In the genomic region with DNA sequence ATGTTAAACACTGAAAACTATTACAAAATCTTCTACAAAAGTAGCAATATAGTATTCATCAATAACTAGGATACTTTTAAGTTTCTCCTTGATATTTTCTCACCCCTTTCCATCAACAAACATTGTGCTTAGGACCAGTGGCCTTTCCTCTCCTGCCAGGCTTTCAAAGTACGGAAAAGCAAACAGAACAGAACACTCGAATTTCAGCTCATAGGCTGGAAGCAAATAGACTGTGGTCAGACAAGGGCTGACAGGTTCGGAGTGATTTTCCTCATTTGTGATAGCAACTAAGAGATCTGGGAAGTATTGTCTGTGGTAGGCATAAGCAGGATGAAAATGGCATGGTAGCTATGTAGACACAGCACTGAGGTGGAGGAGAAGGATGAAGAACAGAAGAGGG, we compare ENCODE assay signal across 16 cellular contexts.
DNase-seq lines count a peak whose midpoint lies in the region; ATAC-seq and TF ChIP-seq lines count a peak whose summit lies in the region.
"Had no signal": no experiment of that assay in that cellular context is flagged by ENCODE, and none has a peak within 500 bp of the region (broad histone marks: within the 10 kb centered on the region; RNA-seq: fewer than 3 reads in every experiment).

No MANE protein-coding gene starts in this region.

- 0 out of 2 replicates have a peak, but pooled peaks cover 9% of the 10 kb centered on the region for H3K4me1 ChIP-seq in PC-9 (replicated peaks; ENCODE audit: insufficient read depth)
- H3K4me1 ChIP-seq in lower lobe of right lung = no peaks in the 10 kb centered on the region
- H3K4me1 ChIP-seq: gastrocnemius medialis, transverse colon had no signal

- H4K20me1 ChIP-seq in PC-9 (ENCODE audit: insufficient read depth) = no peaks in the 10 kb centered on the region

- H3F3A ChIP-seq in PC-9 (ENCODE audit: insufficient read depth, low read depth) = no peaks in the 10 kb centered on the region

- intact Hi-C loops in PC-9 (cut with micrococcal nuclease; ENCODE audit: unreplicated experiment) = no loop called here
- intact Hi-C loops in lower lobe of right lung (cut with DNase I) = no loop called here

- no peak overlapping the region for H2AFZ ChIP-seq in PC-9

- no peaks in the 10 kb centered on the region for H3K79me2 ChIP-seq in PC-9 (ENCODE audit: low read depth)

- peak overlapping the region; percentile 63 for H3K27ac ChIP-seq in PC-9
- H3K27ac ChIP-seq in lower lobe of right lung = no peak overlapping the region
- H3K27ac ChIP-seq: gastrocnemius medialis, neutrophil, transverse colon had no signal

- ATAC-seq in lower lobe of right lung = peak; percentile 47 to 86
- ATAC-seq in omental fat pad (ENCODE audit: low FRiP score) = no peak
- no peak for ATAC-seq in GM19324 (IDR thresholded peaks at IDR 0.05; ENCODE audit: low FRiP score, unreplicated experiment)
- ATAC-seq: gastrocnemius medialis had no signal

- H3K4me3 ChIP-seq in PC-9 (no peak overlapping the region), lower lobe of right lung (no peak overlapping the region)
- H3K4me3 ChIP-seq: gastrocnemius medialis, transverse colon had no signal

- DNase-seq in COLO668 (lab: John Stamatoyannopoulos, UW; ENCODE audit: unreplicated experiment) = peak; percentile 42
- DNase-seq in HuH-7 (ENCODE audit: low spot score) = peak; percentile 1
- no peak for DNase-seq in PC-9
- DNase-seq in lower lobe of right lung = no peak
- no peak for DNase-seq in omental fat pad (ENCODE audit: low spot score)
- DNase-seq in T-helper 2 cell = no peak
- no peak for DNase-seq in KBM-7
- DNase-seq: activated CD4-positive, alpha-beta T cell treated with anti-CD3 and anti-CD28 coated beads for 48 hours; activated T-cell treated with anti-CD3 and anti-CD28 coated beads for 4 hours; DND-41; gastrocnemius medialis; mesenchymal stem cell; stimulated activated CD4-positive, alpha-beta T cell treated with anti-CD3 and anti-CD28 coated beads, Interleukin-4, amount 100 ng/mL, for 4 hours; transverse colon had no signal

- POLR2A ChIA-PET in PC-9 (lab: Charles Lee; ENCODE audit: unreplicated experiment) = no interaction called here

- TF ChIP-seq CTCF in PC-9 (conservative IDR thresholded peaks at IDR 0.05) (no peak), lower lobe of right lung (IDR thresholded peaks at IDR 0.05) (no peak), omental fat pad (IDR thresholded peaks at IDR 0.05) (no peak)

- H3K4me2 ChIP-seq in PC-9 = no peak overlapping the region

- no TSS peak for BruUV-seq in PC-9 (replicated peaks; lab: Mats Ljungman, UMichigan)

- H3K36me3 ChIP-seq in PC-9 (ENCODE audit: low read depth) = no peaks in the 10 kb centered on the region
- H3K36me3 ChIP-seq in lower lobe of right lung = no peaks in the 10 kb centered on the region
- H3K36me3 ChIP-seq: gastrocnemius medialis, neutrophil, transverse colon had no signal

- H3K9me3 ChIP-seq in PC-9 (ENCODE audit: insufficient read depth, low read depth) (0 out of 2 replicates have a peak, but pooled peaks cover 4% of the 10 kb centered on the region), lower lobe of right lung (no peaks in the 10 kb centered on the region)
- H3K9me3 ChIP-seq: gastrocnemius medialis, neutrophil had no signal

- CTCF ChIA-PET in PC-9 (lab: Charles Lee) = no interaction called here

- H3K27me3 ChIP-seq in PC-9 (ENCODE audit: insufficient read depth, low read depth) (no peaks in the 10 kb centered on the region), lower lobe of right lung (ENCODE audit: low read depth) (no peaks in the 10 kb centered on the region)
- H3K27me3 ChIP-seq: gastrocnemius medialis, neutrophil, transverse colon had no signal

- no peaks in the 10 kb centered on the region for H3K9me2 ChIP-seq in PC-9 (ENCODE audit: insufficient read depth)

- in situ Hi-C loops in KBM-7 (cut with MboI; ENCODE audit: low pct_unique_long_range_greater_than_20kb, low sequenced_read_pairs) = no loop called here

Comparison
In these comparisons a context has a peak if more than half of its experiments do, and no peak if none do; other contexts are left out.
1. DNase-seq: peak in COLO668 (single experiment) and HuH-7 (single experiment); none in PC-9 (0 of 2), lower lobe of right lung (single experiment), omental fat pad (single experiment), T-helper 2 cell (0 of 5) and KBM-7 (single experiment).
2. ATAC-seq: peak in lower lobe of right lung (2 of 2); none in omental fat pad (single experiment) and GM19324 (single experiment).